In genomic region chr3:54304867-54305266, GRCh38 we compare ENCODE assay signal across 24 cellular contexts.
"Had no signal": no experiment of that assay in that cellular context is flagged by ENCODE, and none has a peak within 500 bp of the region (broad histone marks: within the 10 kb centered on the region; RNA-seq: fewer than 3 reads in every experiment).

No MANE protein-coding gene starts in this region.

- H3K27me3 ChIP-seq: breast epithelium, foreskin keratinocyte, heart right ventricle, testis, uterus had no signal

- H3K27ac ChIP-seq: breast epithelium, foreskin keratinocyte, heart right ventricle, lower lobe of right lung, skin epidermis, testis, uterus had no signal

- DNase-seq: activated CD4-positive, alpha-beta T cell treated with anti-CD3 and anti-CD28 coated beads for 4 hours; activated CD4-positive, alpha-beta T cell treated with anti-CD3 and anti-CD28 coated beads, Interleukin-2, amount 50 U/mL, for 4 hours; activated CD4-positive, CD25-positive, alpha-beta regulatory T cell; activated naive CD4-positive, alpha-beta T cell; activated T-cell treated with anti-CD3 and anti-CD28 coated beads for 4 hours; activated T-cell treated with anti-CD3 and anti-CD28 coated beads, Interleukin-2, amount 50 U/mL, for 72 hours; central memory CD4-positive, alpha-beta T cell; foreskin keratinocyte; heart right ventricle; lower lobe of right lung; mesenchymal stem cell; mucosa of descending colon; stimulated activated CD4-positive, alpha-beta T cell treated with anti-CD3 and anti-CD28 coated beads, Interleukin-12 subunit alpha, Interleukin-12 subunit beta, amount 100 ng/mL, for 4 hours; stimulated activated CD4-positive, alpha-beta T cell treated with anti-CD3 and anti-CD28 coated beads, Interleukin-4, amount 100 ng/mL, for 1 hour; stimulated activated naive CD8-positive, alpha-beta T cell treated with anti-CD3 and anti-CD28 coated beads, Interleukin-15, Interleukin-2, amounts not matched to agents 100 U/mL and 50 U/mL, for 24 hours; testis; trophoblast cell; uterus had no signal

- H3K36me3 ChIP-seq: breast epithelium, heart right ventricle, lower lobe of right lung, uterus had no signal

- ATAC-seq: activated naive CD4-positive, alpha-beta T cell treated with anti-CD3 and anti-CD28 coated beads, Interleukin-2, amount 50 U/mL, for 72 hours; activated T-cell treated with anti-CD3 and anti-CD28 coated beads, Interleukin-2, amount 50 U/mL, for 72 hours; foreskin keratinocyte; heart right ventricle; lower lobe of right lung; mucosa of descending colon; natural killer cell treated with Interleukin-12 subunit alpha and Interleukin-12 subunit beta and Interleukin-15 and Interleukin-18, amount 100 ng/mL, for 72 hours; sciatic nerve; stimulated activated naive CD8-positive, alpha-beta T cell treated with anti-CD3 and anti-CD28 coated beads, Interleukin-15, Interleukin-2, amounts not matched to agents 100 U/mL and 50 U/mL, for 24 hours had no signal

- H3K36me3 Mint-ChIP-seq: activated naive CD4-positive, alpha-beta T cell treated with anti-CD3 and anti-CD28 coated beads, Interleukin-2, amount 50 U/mL, for 72 hours; natural killer cell treated with Interleukin-12 subunit alpha and Interleukin-12 subunit beta and Interleukin-15 and Interleukin-18, amount 100 ng/mL, for 72 hours had no signal

- H3K9me3 ChIP-seq: breast epithelium, lower lobe of right lung, mucosa of descending colon, testis, uterus had no signal

- H3K4me3 Mint-ChIP-seq: activated T-cell treated with anti-CD3 and anti-CD28 coated beads, Interleukin-2, amount 50 U/mL, for 72 hours; natural killer cell treated with Interleukin-12 subunit alpha and Interleukin-12 subunit beta and Interleukin-15 and Interleukin-18, amount 100 ng/mL, for 72 hours had no signal

- H3K9me3 Mint-ChIP-seq: activated T-cell treated with anti-CD3 and anti-CD28 coated beads, Interleukin-2, amount 50 U/mL, for 72 hours; natural killer cell treated with Interleukin-12 subunit alpha and Interleukin-12 subunit beta and Interleukin-15 and Interleukin-18, amount 100 ng/mL, for 72 hours had no signal

- H3K4me1 ChIP-seq: breast epithelium, foreskin keratinocyte, heart right ventricle, lower lobe of right lung, testis, uterus had no signal

- H3K4me3 ChIP-seq: breast epithelium, heart right ventricle, lower lobe of right lung, mucosa of descending colon, skin epidermis, testis, uterus had no signal

- H3K27ac Mint-ChIP-seq: activated naive CD4-positive, alpha-beta T cell treated with anti-CD3 and anti-CD28 coated beads, Interleukin-2, amount 50 U/mL, for 72 hours; activated T-cell treated with anti-CD3 and anti-CD28 coated beads, Interleukin-2, amount 50 U/mL, for 72 hours; natural killer cell treated with Interleukin-12 subunit alpha and Interleukin-12 subunit beta and Interleukin-15 and Interleukin-18, amount 100 ng/mL, for 72 hours; progenitor cell of endocrine pancreas had no signal
